In genomic region chr14:105351920-105352871, GRCh38 we compare ENCODE assay signal across 8 cellular contexts. TPM values are rescaled to one million over a fixed set of nuclear protein-coding genes. Genes with fewer than 3 reads are reported as not detected.
DNase-seq lines count a peak whose midpoint lies in the region; ATAC-seq and TF ChIP-seq lines count a peak whose summit lies in the region.

No MANE protein-coding gene starts in this region.

- H3K27ac Mint-ChIP-seq in activated CD4-positive, alpha-beta T cell treated with anti-CD3 and anti-CD28 coated beads for 36 hours: no peak overlapping the region
- no peak overlapping the region for H3K27ac Mint-ChIP-seq in chondrocyte (ENCODE audit: unreplicated experiment)

- no peaks in the 10 kb centered on the region for H3K27me3 Mint-ChIP-seq in activated CD4-positive, alpha-beta T cell treated with anti-CD3 and anti-CD28 coated beads for 36 hours
- H3K27me3 Mint-ChIP-seq in chondrocyte (ENCODE audit: low read depth): no peaks in the 10 kb centered on the region

- H3K36me3 Mint-ChIP-seq in activated CD4-positive, alpha-beta T cell treated with anti-CD3 and anti-CD28 coated beads for 36 hours (ENCODE audit: low read depth): no peaks in the 10 kb centered on the region
- H3K36me3 Mint-ChIP-seq in chondrocyte (ENCODE audit: low read depth): peaks cover 1% of the 10 kb centered on the region

- no peaks in the 10 kb centered on the region for H3K9me3 Mint-ChIP-seq in activated CD4-positive, alpha-beta T cell treated with anti-CD3 and anti-CD28 coated beads for 36 hours (ENCODE audit: low read depth)
- no peaks in the 10 kb centered on the region for H3K9me3 Mint-ChIP-seq in chondrocyte (ENCODE audit: low read depth)

- peak; percentile 88 for TF ChIP-seq CTCF in chondrocyte (IDR thresholded peaks at IDR 0.05)

- DNase-seq in ELR (ENCODE audit: low read depth) (peak; percentile 91), NCI-H510A treated with DMSO at 0.1 percent for 48 hours (lab: John Stamatoyannopoulos, UW) (peak; percentile 92), chondrocyte (ENCODE audit: low spot score) (no peak), left kidney (ENCODE audit: low read depth, low spot score) (peak; percentile 95)
- peak; percentile 94 for DNase-seq in activated CD4-positive, alpha-beta T cell treated with anti-CD3 and anti-CD28 coated beads for 36 hours
- DNase-seq in stimulated activated CD4-positive, alpha-beta T cell treated with anti-CD3 and anti-CD28 coated beads, Interleukin-4, amount 100 ng/mL, for 1 hour: peak; percentile 83

- CTCF ChIA-PET in activated CD4-positive, alpha-beta T cell treated with anti-CD3 and anti-CD28 coated beads for 36 hours (lab: Charles Lee): interaction anchor here (0.6 to 2.0 kb wide), 19 partner anchors 12 to 417 kb away, joined by 3 to 7 read pairs (median 4); no protein-coding TSS in a partner anchor

- no peak overlapping the region for H3K4me3 Mint-ChIP-seq in activated CD4-positive, alpha-beta T cell treated with anti-CD3 and anti-CD28 coated beads for 36 hours
- H3K4me3 Mint-ChIP-seq in chondrocyte (ENCODE audit: unreplicated experiment): no peak overlapping the region

- intact Hi-C loops in activated CD4-positive, alpha-beta T cell treated with anti-CD3 and anti-CD28 coated beads for 36 hours (cut with DNase I, micrococcal nuclease): loop anchor here (1.0 to 5.0 kb wide), 7 partner anchors 37 to 419 kb away; partner anchors contain the start of gene PACS2 (in 1 of the 2)

- peak; percentile 62 for ATAC-seq in HG03280 (IDR thresholded peaks at IDR 0.05; ENCODE audit: unreplicated experiment)
- peak; percentile 99 for ATAC-seq in activated CD4-positive, alpha-beta T cell treated with anti-CD3 and anti-CD28 coated beads for 36 hours
- ATAC-seq in HG02970 (IDR thresholded peaks at IDR 0.05; ENCODE audit: low FRiP score, unreplicated experiment): no peak

- H3K4me1 Mint-ChIP-seq in activated CD4-positive, alpha-beta T cell treated with anti-CD3 and anti-CD28 coated beads for 36 hours: peaks cover 2% of the 10 kb centered on the region
- H3K4me1 Mint-ChIP-seq in chondrocyte (ENCODE audit: low read depth): peaks cover 2% of the 10 kb centered on the region

- POLR2A ChIA-PET in activated CD4-positive, alpha-beta T cell treated with anti-CD3 and anti-CD28 coated beads for 36 hours (lab: Charles Lee): interaction anchor here (0.9 to 1.0 kb wide), 2 partner anchors 76 to 86 kb away, joined by 3 to 4 read pairs; no protein-coding TSS in a partner anchor

RNA-seq across cellular contexts. Expression of gene PACS2, which starts 37.6 kb away (rescaled TPM):
- total RNA-seq in activated CD4-positive, alpha-beta T cell treated with anti-CD3 and anti-CD28 coated beads for 36 hours: 10 to 100 TPM; 30.6 to 32.9 TPM
- total RNA-seq in chondrocyte: 82.6 to 89.5 TPM (median 87.1 TPM) in 3 replicates

RNA-seq across cellular contexts. Expression of gene TEX22, which starts 46.1 kb away (rescaled TPM):
- 1 to 10 TPM; 1.4 to 2.4 TPM for total RNA-seq in activated CD4-positive, alpha-beta T cell treated with anti-CD3 and anti-CD28 coated beads for 36 hours
- 0.60 to 2.9 TPM (median 2.2 TPM) in 3 replicates for total RNA-seq in chondrocyte

RNA-seq across cellular contexts. Expression of gene BRF1, which starts 51.4 kb away (rescaled TPM):
- 10 to 100 TPM; 20.0 to 28.1 TPM for total RNA-seq in activated CD4-positive, alpha-beta T cell treated with anti-CD3 and anti-CD28 coated beads for 36 hours
- total RNA-seq in chondrocyte: 26.1 to 31.0 TPM (median 26.2 TPM) in 3 replicates
